Comparison of ENCODE assay signal across 8 cellular contexts in the genomic region with DNA sequence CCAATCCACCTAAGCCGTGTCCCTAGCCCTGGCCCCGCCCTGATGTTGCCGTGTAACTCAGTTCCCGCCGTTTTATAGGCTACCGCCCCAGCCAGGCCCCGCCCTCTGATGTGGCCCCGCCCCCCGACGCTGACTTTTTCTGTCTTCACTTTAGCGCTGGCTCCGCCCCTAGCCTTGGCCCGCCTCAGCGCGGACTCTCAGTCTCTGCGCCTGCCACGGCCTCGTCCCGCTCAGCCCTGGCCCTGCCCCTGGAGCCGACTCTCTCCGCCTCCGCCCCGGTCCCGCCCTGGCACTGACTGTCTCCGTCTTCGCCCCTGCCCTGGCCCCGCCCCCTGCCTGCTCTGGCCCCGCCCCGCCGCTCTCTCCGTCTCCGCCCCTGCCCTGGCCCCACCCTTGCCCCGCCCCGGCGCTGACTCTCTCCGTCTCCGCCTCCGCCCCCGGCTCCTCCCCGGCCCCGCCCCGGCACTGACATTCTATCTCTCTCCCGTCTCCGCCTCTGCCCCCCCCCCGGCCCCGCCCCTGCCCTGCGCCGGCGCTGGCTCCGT. TPM values are rescaled to one million over a fixed set of nuclear protein-coding genes. Genes with fewer than 3 reads are reported as not detected.
DNase-seq lines count a peak whose midpoint lies in the region; ATAC-seq, FAIRE-seq and TF ChIP-seq lines count a peak whose summit lies in the region.

No MANE protein-coding gene starts in this region.

- TF ChIP-seq CTCF in kidney (IDR thresholded peaks at IDR 0.05; ENCODE audit: borderline replicate concordance, extremely low read depth, insufficient read depth) = no peak

- ATAC-seq in GM19025 (IDR thresholded peaks at IDR 0.05; ENCODE audit: low read depth, unreplicated experiment) = peak; percentile 82
- peak; percentile 82 for ATAC-seq in HG03280 (IDR thresholded peaks at IDR 0.05; ENCODE audit: unreplicated experiment)

- H3K4me1 ChIP-seq in kidney (ENCODE audit: control insufficient read depth in 1 of 2, insufficient read depth in 1 of 2, low read depth in 1 of 2, low read length in 2 of 2) = peaks cover 8 to 9% of the 10 kb centered on the region in 2 donors

- peak overlapping the region; percentile 43 to 66 for H3K27ac ChIP-seq in kidney (ENCODE audit: low read depth in 2 of 2, low read length in 2 of 2)

- DNase-seq in AG08396 (ENCODE audit: low spot score) (peak; percentile 93), NCI-H345 treated with DMSO at 0.1 percent for 48 hours (lab: John Stamatoyannopoulos, UW; ENCODE audit: unreplicated experiment) (peak; percentile 100), kidney (peak; percentile 100)
- peak; percentile 98 for DNase-seq in activated CD4-positive, CD25-positive, alpha-beta regulatory T cell treated with anti-CD3 and anti-CD28 coated beads, Interleukin-2, amount 50 U/mL, for 16 hours (ENCODE audit: low read depth, low spot score)
- peak; percentile 99 for DNase-seq in central memory CD4-positive, alpha-beta T cell
- peak; percentile 99 to 100 for DNase-seq in stimulated activated CD4-positive, alpha-beta T cell treated with anti-CD3 and anti-CD28 coated beads, Interleukin-15, amount 100 ng/mL, for 1 hour (ENCODE audit: low read depth in 1 of 2, low spot score in 1 of 2)

- no peak overlapping the region for H3K9ac ChIP-seq in kidney (ENCODE audit: low read length in 2 of 2)

- peak; percentile 13 for FAIRE-seq in kidney (lab: Jason Lieb, UNC)

- H3K36me3 ChIP-seq in kidney (ENCODE audit: control insufficient read depth in 1 of 2, insufficient read depth in 2 of 2, low read length in 2 of 2) = no peaks in the 10 kb centered on the region

- peaks cover 0 to 5% of the 10 kb centered on the region in 2 donors for H3K9me3 ChIP-seq in kidney (ENCODE audit: control insufficient read depth in 1 of 2, low read length in 2 of 2)

- intact Hi-C loops in kidney (cut with DNase I) = no loop called here

- peak overlapping the region; percentile 35 to 53 for H3K4me3 ChIP-seq in kidney (ENCODE audit: low read length in 2 of 2)

RNA-seq across cellular contexts. Expression of a gene that starts 5.2 kb away (rescaled TPM):
- 0.13 TPM for total RNA-seq in kidney
- not detected for polyA plus RNA-seq in kidney (ENCODE audit: insufficient read depth, low read depth, low replicate concordance)

RNA-seq across cellular contexts. Expression of a gene that starts 39.4 kb away (rescaled TPM):
- total RNA-seq in kidney = 108 TPM
- 23.5 TPM for polyA plus RNA-seq in kidney (ENCODE audit: insufficient read depth, low read depth, low replicate concordance)

Comparison
In these comparisons a context has a peak if more than half of its experiments do, and no peak if none do; other contexts are left out.
1. Peak in every context shown above with its lines: DNase-seq, ATAC-seq, H3K4me3 ChIP-seq and H3K27ac ChIP-seq.